ENCODE assay signal across 29 cellular contexts in the genomic region with DNA sequence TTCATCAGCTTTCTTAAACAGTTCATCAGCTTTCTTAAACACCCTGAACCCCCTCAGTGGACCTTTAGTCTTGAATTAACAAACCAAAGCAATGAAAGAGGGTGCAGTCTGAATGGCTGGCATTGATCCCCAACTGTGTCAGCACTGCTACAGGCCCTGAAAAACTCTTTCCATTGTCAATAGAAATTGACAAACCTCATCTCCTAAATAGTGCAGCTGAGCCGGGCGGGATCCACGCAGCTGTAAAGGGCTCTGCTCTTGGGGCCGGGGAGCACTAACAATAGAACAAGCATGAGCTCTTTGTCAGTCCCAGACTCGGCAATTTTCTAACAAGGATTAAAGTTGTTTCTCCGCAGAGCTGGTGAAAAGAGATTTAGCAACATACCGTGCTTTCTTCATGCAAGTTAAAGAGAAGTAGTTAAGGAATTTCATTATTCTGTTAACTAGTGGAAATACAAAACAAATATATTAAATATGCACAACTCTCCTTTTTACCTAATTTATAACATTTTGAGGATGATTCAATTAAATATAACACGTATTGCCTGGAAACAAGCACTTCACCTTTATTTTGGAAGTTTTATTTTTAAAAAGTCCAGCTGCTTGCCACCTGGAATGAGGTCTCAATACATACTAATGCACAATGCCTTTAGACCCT. TPM values are rescaled to one million over a fixed set of nuclear protein-coding genes. Genes with fewer than 3 reads are reported as not detected.
"Had no signal": no experiment of that assay in that cellular context is flagged by ENCODE, and none has a peak within 500 bp of the region (broad histone marks: within the 10 kb centered on the region; RNA-seq: fewer than 3 reads in every experiment).

No MANE protein-coding gene starts in this region.

- H3K4me1 ChIP-seq: body of pancreas, gastrocnemius medialis, vagina had no signal

- H3K9me3 Mint-ChIP-seq: activated B cell treated with CpG ODN at 0.5 μM for 24 hours; activated CD4-positive, alpha-beta memory T cell treated with anti-CD3 and anti-CD28 coated beads, Interleukin-2, amount 10 ng/mL, durations not matched to agents 7 days and 5 days; activated naive CD8-positive, alpha-beta T cell treated with anti-CD3 and anti-CD28 coated beads, Interleukin-2, amount 50 U/mL, for 24 hours; nephron progenitor cell; T-helper 1 cell treated with Interleukin-12 subunit alpha and Interleukin-12 subunit beta and Interleukin-4 antibody, amounts not matched to agents 30 μg/mL and 1 μg/mL, for 36 hours; type B pancreatic cell had no signal

- DNase-seq: activated B cell treated with CpG ODN at 0.5 μM for 24 hours; activated CD4-positive, alpha-beta memory T cell treated with anti-CD3 and anti-CD28 coated beads, Interleukin-2, amount 10 ng/mL, durations not matched to agents 7 days and 5 days; activated CD4-positive, alpha-beta T cell treated with anti-CD3 and anti-CD28 coated beads for 48 hours; activated effector memory CD4-positive, alpha-beta T cell treated with anti-CD3 and anti-CD28 coated beads, Interleukin-2, amount 50 U/mL, for 16 hours; activated naive CD4-positive, alpha-beta T cell treated with anti-CD3 and anti-CD28 coated beads, Interleukin-2, amount 50 U/mL, for 16 hours; activated naive CD8-positive, alpha-beta T cell treated with anti-CD3 and anti-CD28 coated beads, Interleukin-2, amount 50 U/mL, for 24 hours; activated T-cell treated with anti-CD3 and anti-CD28 coated beads, Interleukin-2, amount 50 U/mL, for 72 hours; body of pancreas; effector CD8-positive, alpha-beta T cell; gastrocnemius medialis; hippocampal formation; left colon; mesenchymal stem cell; nephron progenitor cell; stimulated activated CD4-positive, alpha-beta T cell treated with anti-CD3 and anti-CD28 coated beads, Interleukin-2, amount 100 ng/mL, for 48 hours; stimulated activated naive CD4-positive, alpha-beta T cell; T1000 had no signal

- H3K27ac ChIP-seq: body of pancreas, gastrocnemius medialis, thoracic aorta, vagina had no signal

- ATAC-seq: activated naive CD8-positive, alpha-beta T cell treated with anti-CD3 and anti-CD28 coated beads, Interleukin-2, amount 50 U/mL, for 24 hours; activated T-cell treated with anti-CD3 and anti-CD28 coated beads, Interleukin-2, amount 50 U/mL, for 72 hours; body of pancreas; esophagus mucosa; gastrocnemius medialis; left colon had no signal

- H3K4me3 Mint-ChIP-seq: activated B cell treated with CpG ODN at 0.5 μM for 24 hours; activated CD4-positive, alpha-beta memory T cell treated with anti-CD3 and anti-CD28 coated beads, Interleukin-2, amount 10 ng/mL, durations not matched to agents 7 days and 5 days; activated naive CD8-positive, alpha-beta T cell treated with anti-CD3 and anti-CD28 coated beads, Interleukin-2, amount 50 U/mL, for 24 hours; activated T-cell treated with anti-CD3 and anti-CD28 coated beads, Interleukin-2, amount 50 U/mL, for 72 hours; nephron progenitor cell; T-helper 1 cell treated with Interleukin-12 subunit alpha and Interleukin-12 subunit beta and Interleukin-4 antibody, amounts not matched to agents 30 μg/mL and 1 μg/mL, for 36 hours; type B pancreatic cell had no signal

- H3K4me3 ChIP-seq: body of pancreas, gastrocnemius medialis, thoracic aorta, vagina had no signal

- H3K36me3 Mint-ChIP-seq: type B pancreatic cell had no signal

- H3K36me3 ChIP-seq: gastrocnemius medialis, thoracic aorta, vagina had no signal

- H3K27me3 Mint-ChIP-seq: activated CD4-positive, alpha-beta memory T cell treated with anti-CD3 and anti-CD28 coated beads, Interleukin-2, amount 10 ng/mL, durations not matched to agents 7 days and 5 days; activated naive CD8-positive, alpha-beta T cell treated with anti-CD3 and anti-CD28 coated beads, Interleukin-2, amount 50 U/mL, for 24 hours had no signal

- H3K4me1 Mint-ChIP-seq: activated B cell treated with CpG ODN at 0.5 μM for 24 hours; activated CD4-positive, alpha-beta memory T cell treated with anti-CD3 and anti-CD28 coated beads, Interleukin-2, amount 10 ng/mL, durations not matched to agents 7 days and 5 days; activated naive CD8-positive, alpha-beta T cell treated with anti-CD3 and anti-CD28 coated beads, Interleukin-2, amount 50 U/mL, for 24 hours; nephron progenitor cell had no signal

- H3K27ac Mint-ChIP-seq: activated B cell treated with CpG ODN at 0.5 μM for 24 hours; activated CD4-positive, alpha-beta memory T cell treated with anti-CD3 and anti-CD28 coated beads, Interleukin-2, amount 10 ng/mL, durations not matched to agents 7 days and 5 days; activated naive CD8-positive, alpha-beta T cell treated with anti-CD3 and anti-CD28 coated beads, Interleukin-2, amount 50 U/mL, for 24 hours; activated T-cell treated with anti-CD3 and anti-CD28 coated beads, Interleukin-2, amount 50 U/mL, for 72 hours; nephron progenitor cell; progenitor cell of endocrine pancreas; T-helper 1 cell treated with Interleukin-12 subunit alpha and Interleukin-12 subunit beta and Interleukin-4 antibody, amounts not matched to agents 30 μg/mL and 1 μg/mL, for 36 hours; type B pancreatic cell had no signal

- H3K9me3 ChIP-seq: body of pancreas, gastrocnemius medialis, thoracic aorta, vagina had no signal

- H3K27me3 ChIP-seq: gastrocnemius medialis, vagina had no signal

RNA-seq across cellular contexts. Expression of gene FEZF1, which starts 24.7 kb away (rescaled TPM):
- total RNA-seq: activated B cell treated with CpG ODN at 0.5 μM for 24 hours; activated CD4-positive, alpha-beta memory T cell treated with anti-CD3 and anti-CD28 coated beads, Interleukin-2, amount 10 ng/mL, durations not matched to agents 7 days and 5 days; activated T-cell treated with anti-CD3 and anti-CD28 coated beads, Interleukin-2, amount 50 U/mL, for 72 hours; body of pancreas; chondrocyte; esophagus mucosa; gastrocnemius medialis; left colon; lower leg skin; mononuclear cell; myocyte; osteoblast; progenitor cell of endocrine pancreas; thoracic aorta; vagina had no signal
- polyA plus RNA-seq: keratinocyte had no signal
